In genomic region chr1:230248876-230249275, GRCh38 we compare ENCODE assay signal across 22 cellular contexts.
DNase-seq lines count a peak whose midpoint lies in the region; ATAC-seq lines count a peak whose summit lies in the region.
"Had no signal": no experiment of that assay in that cellular context is flagged by ENCODE, and none has a peak within 500 bp of the region (broad histone marks: within the 10 kb centered on the region; RNA-seq: fewer than 3 reads in every experiment).

No MANE protein-coding gene starts in this region.

- H3K4me1 Mint-ChIP-seq in activated naive CD8-positive, alpha-beta T cell (ENCODE audit: low read depth) = peaks cover 10% of the 10 kb centered on the region
- peaks cover 12% of the 10 kb centered on the region for H3K4me1 Mint-ChIP-seq in activated naive CD8-positive, alpha-beta T cell treated with anti-CD3 and anti-CD28 coated beads for 36 hours
- H3K4me1 Mint-ChIP-seq in central memory CD8-positive, alpha-beta T cell = no peaks in the 10 kb centered on the region

- no peaks in the 10 kb centered on the region for H3K4me1 ChIP-seq in mesenchymal stem cell (ENCODE audit: control insufficient read depth, insufficient read depth, low read depth, low read length)
- H3K4me1 ChIP-seq: A549, left lung, psoas muscle, vagina had no signal

- H3K79me1 ChIP-seq in mesenchymal stem cell (replicated peaks; ENCODE audit: low read length, poor library complexity, severe bottlenecking) = peaks cover 22% of the 10 kb centered on the region

- no peak overlapping the region for H3K4ac ChIP-seq in mesenchymal stem cell (ENCODE audit: low read depth in 1 of 2, low read length in 2 of 2)

- no peak overlapping the region for H2AFZ ChIP-seq in mesenchymal stem cell (ENCODE audit: low read depth, low read length)

- H3K36me3 Mint-ChIP-seq in activated naive CD8-positive, alpha-beta T cell = peaks cover 25% of the 10 kb centered on the region
- H3K36me3 Mint-ChIP-seq in activated naive CD8-positive, alpha-beta T cell treated with anti-CD3 and anti-CD28 coated beads for 36 hours = peaks cover 28% of the 10 kb centered on the region
- H3K36me3 Mint-ChIP-seq in central memory CD8-positive, alpha-beta T cell (ENCODE audit: insufficient read depth) = peaks cover 29% of the 10 kb centered on the region

- H3K9ac ChIP-seq in mesenchymal stem cell (ENCODE audit: low read length) = peak overlapping the region; percentile 11

- WGBS in mesenchymal stem cell = 96% methylated on average over 5 of the region's 7 CpGs

- H3K36me3 ChIP-seq in mesenchymal stem cell (ENCODE audit: control insufficient read depth in 1 of 2, insufficient read depth in 2 of 2, low read depth in 1 of 2, low read length in 2 of 2) = peaks cover 44 to 57% of the 10 kb centered on the region in 2 experiments

- H3K27me3 Mint-ChIP-seq in activated naive CD8-positive, alpha-beta T cell = no peaks in the 10 kb centered on the region
- H3K27me3 Mint-ChIP-seq in activated naive CD8-positive, alpha-beta T cell treated with anti-CD3 and anti-CD28 coated beads for 36 hours = no peaks in the 10 kb centered on the region
- no peaks in the 10 kb centered on the region for H3K27me3 Mint-ChIP-seq in central memory CD8-positive, alpha-beta T cell

- H2AK5ac ChIP-seq in mesenchymal stem cell (ENCODE audit: low read length, severe bottlenecking) = no peak overlapping the region

- H2BK120ac ChIP-seq in mesenchymal stem cell (ENCODE audit: low read depth, low read length) = no peak overlapping the region

- H3K9me3 Mint-ChIP-seq in activated naive CD8-positive, alpha-beta T cell (ENCODE audit: low read depth) = no peaks in the 10 kb centered on the region
- H3K9me3 Mint-ChIP-seq in activated naive CD8-positive, alpha-beta T cell treated with anti-CD3 and anti-CD28 coated beads for 36 hours = no peaks in the 10 kb centered on the region
- no peaks in the 10 kb centered on the region for H3K9me3 Mint-ChIP-seq in central memory CD8-positive, alpha-beta T cell

- no peak for DNase-seq in activated naive CD8-positive, alpha-beta T cell treated with anti-CD3 and anti-CD28 coated beads for 36 hours
- no peak for DNase-seq in central memory CD8-positive, alpha-beta T cell (ENCODE audit: low spot score in 2 of 2)
- DNase-seq in mesenchymal stem cell = no peak
- peak; percentile 9 for DNase-seq in stromal cell of bone marrow (ENCODE audit: low read depth)
- DNase-seq in RPMI8226 = no peak
- no peak for DNase-seq in NCI-H1048 (lab: John Stamatoyannopoulos, UW)
- DNase-seq in CD1c-positive myeloid dendritic cell (ENCODE audit: extremely low spot score) = no peak
- DNase-seq: activated CD4-positive, CD25-positive, alpha-beta regulatory T cell treated with anti-CD3 and anti-CD28 coated beads, Interleukin-2, amount 50 U/mL, for 72 hours; activated naive CD4-positive, alpha-beta T cell; activated T-cell treated with anti-CD3 and anti-CD28 coated beads, Interleukin-2, amount 50 U/mL, for 1 hour; Caco-2; DMS79; effector CD4-positive, alpha-beta T cell; GF-D8; left lung; MV-4-11; NCI-H526; psoas muscle had no signal

- H3K27ac ChIP-seq in mesenchymal stem cell (ENCODE audit: low read length, poor library complexity, severe bottlenecking) = no peak overlapping the region
- H3K27ac ChIP-seq: A549, left lung, psoas muscle, vagina had no signal

- H4K8ac ChIP-seq in mesenchymal stem cell (ENCODE audit: low read length) = no peak overlapping the region

- H3K4me3 ChIP-seq in mesenchymal stem cell (ENCODE audit: insufficient read depth in 1 of 2, low read depth in 1 of 2, low read length in 2 of 2) = no peak overlapping the region
- H3K4me3 ChIP-seq: A549, K562, left lung, psoas muscle, vagina had no signal

- H3K9me3 ChIP-seq in mesenchymal stem cell (ENCODE audit: control insufficient read depth, low read length) = no peaks in the 10 kb centered on the region
- H3K9me3 ChIP-seq: A549, Caco-2, left lung, psoas muscle, vagina had no signal

- no peak overlapping the region for H3K14ac ChIP-seq in mesenchymal stem cell (ENCODE audit: low read length in 2 of 2)

- H3K23ac ChIP-seq in mesenchymal stem cell (ENCODE audit: low read length in 2 of 2) = no peak overlapping the region

- peak overlapping the region; percentile 46 for H3K27ac Mint-ChIP-seq in activated naive CD8-positive, alpha-beta T cell
- H3K27ac Mint-ChIP-seq in activated naive CD8-positive, alpha-beta T cell treated with anti-CD3 and anti-CD28 coated beads for 36 hours = no peak overlapping the region
- H3K27ac Mint-ChIP-seq in central memory CD8-positive, alpha-beta T cell (ENCODE audit: low read depth) = peak overlapping the region; percentile 63

- no peak for ATAC-seq in central memory CD8-positive, alpha-beta T cell (replicated peaks; ENCODE audit: extremely low read depth, poor library complexity, severe bottlenecking)
- ATAC-seq: A549, K562, left lung had no signal

- H3K27me3 ChIP-seq in mesenchymal stem cell (ENCODE audit: control insufficient read depth in 1 of 2, insufficient read depth in 1 of 2, low read length in 2 of 2) = no peaks in the 10 kb centered on the region
- H3K27me3 ChIP-seq: left lung, vagina had no signal

- H4K91ac ChIP-seq in mesenchymal stem cell (ENCODE audit: low read length) = no peak overlapping the region

- no peak overlapping the region for H3K4me2 ChIP-seq in mesenchymal stem cell (ENCODE audit: low read length, poor library complexity, severe bottlenecking)
- H3K4me2 ChIP-seq: A549 had no signal

- no peak overlapping the region for H2BK12ac ChIP-seq in mesenchymal stem cell (ENCODE audit: low read length in 2 of 2)

- no peak overlapping the region for H3K4me3 Mint-ChIP-seq in activated naive CD8-positive, alpha-beta T cell
- no peak overlapping the region for H3K4me3 Mint-ChIP-seq in activated naive CD8-positive, alpha-beta T cell treated with anti-CD3 and anti-CD28 coated beads for 36 hours
- H3K4me3 Mint-ChIP-seq in central memory CD8-positive, alpha-beta T cell = no peak overlapping the region

- no peak overlapping the region for H2BK15ac ChIP-seq in mesenchymal stem cell (ENCODE audit: low read depth, poor library complexity, severe bottlenecking)

- no peak overlapping the region for H3K18ac ChIP-seq in mesenchymal stem cell (ENCODE audit: low read depth in 1 of 2, low read length in 2 of 2)

- no peak overlapping the region for H2BK5ac ChIP-seq in mesenchymal stem cell (ENCODE audit: low read depth, low read length, poor library complexity, severe bottlenecking)
